14 cellular contexts compared by ENCODE assay signal in the genomic region with DNA sequence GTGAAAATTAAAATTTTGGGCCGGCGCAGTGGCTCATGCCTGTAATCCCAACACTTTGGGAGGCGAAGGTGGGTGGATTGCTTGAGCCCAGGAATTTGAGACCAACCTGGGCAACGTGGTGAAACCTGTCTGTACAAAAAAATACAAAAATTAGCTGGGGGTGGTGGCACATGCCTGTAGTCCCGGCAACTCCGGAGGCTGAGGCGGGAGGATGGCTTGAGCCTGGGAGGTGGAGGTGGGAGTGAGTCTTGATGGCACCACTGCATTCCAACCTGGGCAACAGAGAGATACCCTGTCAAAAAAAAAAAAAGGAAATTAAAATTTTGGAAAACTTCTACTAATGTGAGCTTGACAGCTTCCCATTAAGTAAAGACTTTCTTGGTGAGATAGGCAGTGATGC. TPM values are rescaled to one million over a fixed set of nuclear protein-coding genes. Genes with fewer than 3 reads are reported as not detected.
A peak's percentile ranks its signal among the peaks of the same experiment; 100 is the strongest.
DNase-seq lines count a peak whose midpoint lies in the region; ATAC-seq and TF ChIP-seq lines count a peak whose summit lies in the region.
"Had no signal": no experiment of that assay in that cellular context is flagged by ENCODE, and none has a peak within 500 bp of the region (broad histone marks: within the 10 kb centered on the region; RNA-seq: fewer than 3 reads in every experiment).

No MANE protein-coding gene starts in this region.

- CTCF ChIA-PET in RWPE1 (lab: Yijun Ruan, JAX), result interaction anchor here (1.0 kb wide), 1 partner anchor 464 kb away, joined by 5 read pairs; no protein-coding TSS in a partner anchor

- H3K27me3 ChIP-seq in endodermal cell (ENCODE audit: control insufficient read depth, insufficient read depth, low read length, poor library complexity, severe bottlenecking), result no peaks in the 10 kb centered on the region

- H3K4me1 ChIP-seq in endodermal cell (ENCODE audit: control insufficient read depth, insufficient read depth, low read length), result peaks cover 5% of the 10 kb centered on the region

- H3K4me3 ChIP-seq in endodermal cell (ENCODE audit: low read length), result peak overlapping the region; percentile 11
- H3K4me3 ChIP-seq: thoracic aorta had no signal

- peaks cover 72% of the 10 kb centered on the region for H3K36me3 ChIP-seq in endodermal cell (ENCODE audit: control insufficient read depth, insufficient read depth, low read length)

- no peak overlapping the region for H3K9ac ChIP-seq in endodermal cell (ENCODE audit: extremely low read depth, low read length, poor library complexity, severe bottlenecking)

- H3K27ac Mint-ChIP-seq in endodermal cell, result no peak overlapping the region
- H3K27ac Mint-ChIP-seq in stimulated activated effector memory CD8-positive, alpha-beta T cell treated with anti-CD3 and anti-CD28 coated beads, Interleukin-12 subunit alpha, Interleukin-12 subunit beta, amount 100 ng/mL, for 72 hours, result peak overlapping the region; percentile 95

- in situ Hi-C loops in G401 (cut with HindIII; ENCODE audit: low sequenced_read_pairs), result no loop called here

- no peaks in the 10 kb centered on the region for H3K9me3 Mint-ChIP-seq in activated T-cell treated with anti-CD3 and anti-CD28 coated beads, Interleukin-2, amount 50 U/mL, for 4 hours
- H3K9me3 Mint-ChIP-seq in endodermal cell, result no peaks in the 10 kb centered on the region
- H3K9me3 Mint-ChIP-seq in stimulated activated effector memory CD8-positive, alpha-beta T cell treated with anti-CD3 and anti-CD28 coated beads, Interleukin-12 subunit alpha, Interleukin-12 subunit beta, amount 100 ng/mL, for 72 hours, result no peaks in the 10 kb centered on the region

- peaks cover 40% of the 10 kb centered on the region for H3K36me3 Mint-ChIP-seq in activated T-cell treated with anti-CD3 and anti-CD28 coated beads, Interleukin-2, amount 50 U/mL, for 4 hours (ENCODE audit: insufficient read depth)
- H3K36me3 Mint-ChIP-seq in endodermal cell (ENCODE audit: low read depth), result peaks cover 80% of the 10 kb centered on the region
- peaks cover 92% of the 10 kb centered on the region for H3K36me3 Mint-ChIP-seq in stimulated activated effector memory CD8-positive, alpha-beta T cell treated with anti-CD3 and anti-CD28 coated beads, Interleukin-12 subunit alpha, Interleukin-12 subunit beta, amount 100 ng/mL, for 72 hours

- H3K9me3 ChIP-seq in endodermal cell (ENCODE audit: control insufficient read depth, low read length), result no peaks in the 10 kb centered on the region
- H3K9me3 ChIP-seq: thoracic aorta had no signal

- POLR2A ChIA-PET in RWPE1 (lab: Yijun Ruan, JAX; ENCODE audit: low non-redundant PET), result no interaction called here

- H3K4me3 Mint-ChIP-seq in activated T-cell treated with anti-CD3 and anti-CD28 coated beads, Interleukin-2, amount 50 U/mL, for 4 hours, result peak overlapping the region; percentile 37
- no peak overlapping the region for H3K4me3 Mint-ChIP-seq in endodermal cell
- peak overlapping the region; percentile 98 for H3K4me3 Mint-ChIP-seq in stimulated activated effector memory CD8-positive, alpha-beta T cell treated with anti-CD3 and anti-CD28 coated beads, Interleukin-12 subunit alpha, Interleukin-12 subunit beta, amount 100 ng/mL, for 72 hours

- peaks cover 55% of the 10 kb centered on the region for H3K4me1 Mint-ChIP-seq in activated T-cell treated with anti-CD3 and anti-CD28 coated beads, Interleukin-2, amount 50 U/mL, for 4 hours (ENCODE audit: low read depth)
- peaks cover 21% of the 10 kb centered on the region for H3K4me1 Mint-ChIP-seq in endodermal cell
- H3K4me1 Mint-ChIP-seq in stimulated activated effector memory CD8-positive, alpha-beta T cell treated with anti-CD3 and anti-CD28 coated beads, Interleukin-12 subunit alpha, Interleukin-12 subunit beta, amount 100 ng/mL, for 72 hours, result peaks cover 64% of the 10 kb centered on the region

- no peaks in the 10 kb centered on the region for H3K27me3 Mint-ChIP-seq in activated T-cell treated with anti-CD3 and anti-CD28 coated beads, Interleukin-2, amount 50 U/mL, for 4 hours (ENCODE audit: low read depth)
- H3K27me3 Mint-ChIP-seq in endodermal cell (ENCODE audit: insufficient read depth), result no peaks in the 10 kb centered on the region

- TF ChIP-seq CTCF in RWPE1 (conservative IDR thresholded peaks at IDR 0.05; ENCODE audit: low read depth) (no peak), endodermal cell (conservative IDR thresholded peaks at IDR 0.05) (no peak)

- WGBS in endodermal cell (ENCODE audit: insufficient coverage in 1 of 2, insufficient read length in 1 of 2), 2 experiments, result 88 to 93% methylated on average over 2 to 7 of the region's 7 CpGs

- no peak for ATAC-seq in activated T-cell treated with anti-CD3 and anti-CD28 coated beads, Interleukin-2, amount 50 U/mL, for 4 hours
- ATAC-seq in stimulated activated effector memory CD8-positive, alpha-beta T cell treated with anti-CD3 and anti-CD28 coated beads, Interleukin-12 subunit alpha, Interleukin-12 subunit beta, amount 100 ng/mL, for 72 hours, result no peak
- no peak for ATAC-seq in HG03135 (IDR thresholded peaks at IDR 0.05; ENCODE audit: unreplicated experiment)
- ATAC-seq: left ventricle myocardium superior had no signal

- H3K27ac ChIP-seq in RWPE1, result peak overlapping the region; percentile 23; the same call in 1 of the 2 replicates
- H3K27ac ChIP-seq in endodermal cell (ENCODE audit: low read depth, low read length), result no peak overlapping the region
- H3K27ac ChIP-seq: thoracic aorta had no signal

- no peak for DNase-seq in activated T-cell treated with anti-CD3 and anti-CD28 coated beads, Interleukin-2, amount 50 U/mL, for 4 hours
- DNase-seq in activated T-cell treated with anti-CD3 and anti-CD28 coated beads for 4 hours (no peak), RWPE1 (ENCODE audit: low spot score) (no peak), endodermal cell (no peak), NCI-H2196 treated with DMSO at 0.1 percent for 48 hours (lab: John Stamatoyannopoulos, UW; ENCODE audit: unreplicated experiment) (no peak), G401 (ENCODE audit: low spot score) (no peak)
- DNase-seq in stimulated activated effector memory CD8-positive, alpha-beta T cell treated with anti-CD3 and anti-CD28 coated beads, Interleukin-12 subunit alpha, Interleukin-12 subunit beta, amount 100 ng/mL, for 72 hours (ENCODE audit: low spot score in 2 of 2), result no peak
- DNase-seq: activated gamma-delta T cell treated with Interleukin-2 at 50 U/mL for 16 hours, DMS 273 treated with DMSO at 0.1 percent for 48 hours, left ventricle myocardium superior, NCI-H1930, NCI-H510A treated with DMSO at 0.1 percent for 48 hours had no signal

RNA-seq across cellular contexts. Expression of a gene that starts 3.1 kb away (rescaled TPM):
- 100 to 1,000 TPM; 406 to 450 (median 436) TPM for total RNA-seq in activated T-cell treated with anti-CD3 and anti-CD28 coated beads, Interleukin-2, amount 50 U/mL, for 4 hours
- 100 to 1,000 TPM; 186 to 236 TPM for total RNA-seq in endodermal cell
- polyA plus RNA-seq in endodermal cell (2013, experiment 1 of 2), result 161 TPM
- 142 TPM for polyA plus RNA-seq in endodermal cell (2013, experiment 2 of 2)
- total RNA-seq in G401 (2014; rRNA removed; shearing (Covaris generic)), result 92.2 and 134 TPM in 2 replicates

RNA-seq across cellular contexts. Expression of a gene that starts 10.8 kb away (rescaled TPM):
- total RNA-seq in activated T-cell treated with anti-CD3 and anti-CD28 coated beads, Interleukin-2, amount 50 U/mL, for 4 hours, result 10 to 100 TPM; 44.9 to 47.7 (median 45.4) TPM
- 100 to 1,000 TPM; 107 to 114 TPM for total RNA-seq in endodermal cell
- 56.2 TPM for polyA plus RNA-seq in endodermal cell (2013, experiment 1 of 2)
- 56.4 TPM for polyA plus RNA-seq in endodermal cell (2013, experiment 2 of 2)
- 360 and 395 TPM in 2 replicates for total RNA-seq in G401 (2014; rRNA removed; shearing (Covaris generic))

RNA-seq across cellular contexts. Expression of a gene that starts 11.5 kb away (rescaled TPM):
- 1 to 10 TPM; 3.7 to 5.1 (median 4.6) TPM for total RNA-seq in activated T-cell treated with anti-CD3 and anti-CD28 coated beads, Interleukin-2, amount 50 U/mL, for 4 hours
- 1 to 10 TPM; 3.7 to 4.0 TPM for total RNA-seq in endodermal cell
- 1.4 TPM for polyA plus RNA-seq in endodermal cell (2013, experiment 1 of 2)
- 2.2 TPM for polyA plus RNA-seq in endodermal cell (2013, experiment 2 of 2)
- 2.5 and 3.6 TPM in 2 replicates for total RNA-seq in G401 (2014; rRNA removed; shearing (Covaris generic))

RNA-seq across cellular contexts. Expression of a gene that starts 17.7 kb away (rescaled TPM):
- total RNA-seq in activated T-cell treated with anti-CD3 and anti-CD28 coated beads, Interleukin-2, amount 50 U/mL, for 4 hours, result under 1 TPM; 0.32 to 0.54 (median 0.35) TPM
- total RNA-seq in endodermal cell, result 10 to 100 TPM in 1 of 2 donors, 1 to 10 TPM in 1; 2.6 to 13.7 TPM
- 6.1 TPM for polyA plus RNA-seq in endodermal cell (2013, experiment 1 of 2)
- polyA plus RNA-seq in endodermal cell (2013, experiment 2 of 2), result 6.1 TPM
- total RNA-seq in G401 (2014; rRNA removed; shearing (Covaris generic)), result 3.6 and 5.0 TPM in 2 replicates

RNA-seq across cellular contexts. Expression of a gene that starts 25.5 kb away (rescaled TPM):
- total RNA-seq in activated T-cell treated with anti-CD3 and anti-CD28 coated beads, Interleukin-2, amount 50 U/mL, for 4 hours, result 10 to 100 TPM; 22.9 to 31.7 (median 29.6) TPM
- total RNA-seq in endodermal cell, result 10 to 100 TPM; 22.5 to 35.1 TPM
- 17.0 TPM for polyA plus RNA-seq in endodermal cell (2013, experiment 1 of 2)
- polyA plus RNA-seq in endodermal cell (2013, experiment 2 of 2), result 16.7 TPM
- total RNA-seq in G401 (2014; rRNA removed; shearing (Covaris generic)), result 15.8 and 25.8 TPM in 2 replicates
